In genomic region chr4:110640608-110641007, GRCh38 we compare ENCODE assay signal across 28 cellular contexts. TPM values are rescaled to one million over a fixed set of nuclear protein-coding genes. Genes with fewer than 3 reads are reported as not detected.
DNase-seq lines count a peak whose midpoint lies in the region; ATAC-seq, FAIRE-seq and TF ChIP-seq lines count a peak whose summit lies in the region.
"Had no signal": no experiment of that assay in that cellular context is flagged by ENCODE, and none has a peak within 500 bp of the region (broad histone marks: within the 10 kb centered on the region; RNA-seq: fewer than 3 reads in every experiment).

No MANE protein-coding gene starts in this region.

- H3K9me3 Mint-ChIP-seq in endodermal cell (no peaks in the 10 kb centered on the region), progenitor cell of endocrine pancreas (ENCODE audit: low read depth) (no peaks in the 10 kb centered on the region)

- DNase-seq in endodermal cell (no peak), HepG2 (ENCODE audit: low spot score) (peak; percentile 5), progenitor cell of endocrine pancreas (ENCODE audit: low spot score, unreplicated experiment) (no peak), HEK293T (ENCODE audit: extremely low spot score) (no peak)
- DNase-seq: activated CD4-positive, alpha-beta T cell treated with anti-CD3 and anti-CD28 coated beads, Interleukin-2, amount 50 U/mL, for 4 hours; activated T-cell treated with anti-CD3 and anti-CD28 coated beads, Interleukin-2, amount 50 U/mL, for 48 hours; cortex of kidney; DMS79; gastrocnemius medialis; GDM1; MM.1S; naive thymus-derived CD8-positive, alpha-beta T cell; NCI-H2029 treated with DMSO at 0.1 percent for 48 hours; NCI-H524 treated with DMSO at 0.1 percent for 48 hours; PC-3; small intestine; stimulated activated naive CD4-positive, alpha-beta T cell treated with Interleukin-2 at 50 U/mL for 16 hours had no signal

- no peaks in the 10 kb centered on the region for H3K79me2 ChIP-seq in HepG2 (ENCODE audit: insufficient read depth, low read length)

- no peak overlapping the region for H3K4me2 ChIP-seq in HepG2 (ENCODE audit: low read depth, low read length)

- peak overlapping the region; percentile 84 for H3K4me3 ChIP-seq in HUES6 (ENCODE audit: low read depth, low read length)
- H3K4me3 ChIP-seq in endodermal cell (ENCODE audit: low read length): peak overlapping the region; percentile 79
- H3K4me3 ChIP-seq in HepG2 (replicated peaks in 1 of 3; ENCODE audit: insufficient read depth in 1 of 3, low read depth in 2 of 3, low read length in 3 of 3): no peak overlapping the region
- H3K4me3 ChIP-seq: gastrocnemius medialis had no signal

- no peak overlapping the region for H2AFZ ChIP-seq in HepG2 (ENCODE audit: low read length)

- H3K36me3 ChIP-seq in HUES6 (ENCODE audit: control insufficient read depth, insufficient read depth, low read length) (no peaks in the 10 kb centered on the region), endodermal cell (ENCODE audit: control insufficient read depth, insufficient read depth, low read length) (no peaks in the 10 kb centered on the region), HepG2 (replicated peaks in 1 of 2; ENCODE audit: control insufficient read depth in 1 of 2, insufficient read depth in 2 of 2, low read length in 2 of 2) (no peaks in the 10 kb centered on the region)
- H3K36me3 ChIP-seq: gastrocnemius medialis had no signal

- H4K20me1 ChIP-seq in HepG2 (ENCODE audit: insufficient read depth, low read length): no peaks in the 10 kb centered on the region

- TF ChIP-seq POLR2A in HepG2 (IDR thresholded peaks at IDR 0.05; ENCODE audit: insufficient read depth in 1 of 2, low read depth in 2 of 2, low read length in 2 of 2): no peak

- H3K9me3 ChIP-seq in HUES6 (ENCODE audit: control insufficient read depth, insufficient read depth, low read depth, low read length) (no peaks in the 10 kb centered on the region), endodermal cell (ENCODE audit: control insufficient read depth, low read length) (no peaks in the 10 kb centered on the region), HepG2 (ENCODE audit: low read length) (no peaks in the 10 kb centered on the region)
- H3K9me3 ChIP-seq: gastrocnemius medialis had no signal

- peaks cover 86% of the 10 kb centered on the region for H3K27me3 Mint-ChIP-seq in endodermal cell (ENCODE audit: insufficient read depth)
- peaks cover 93% of the 10 kb centered on the region for H3K27me3 Mint-ChIP-seq in progenitor cell of endocrine pancreas

- TF ChIP-seq EP300 in HepG2 (IDR thresholded peaks at IDR 0.05; ENCODE audit: low read depth in 2 of 2, low read length in 2 of 2) (no peak), HepG2 (CRISPR knock-in tag; IDR thresholded peaks at IDR 0.05; ENCODE audit: borderline replicate concordance) (no peak)

- ATAC-seq in HepG2 (peak; percentile 71), HG02870 (IDR thresholded peaks at IDR 0.05; ENCODE audit: unreplicated experiment) (no peak), HG02970 (IDR thresholded peaks at IDR 0.05; ENCODE audit: low FRiP score, unreplicated experiment) (no peak), HG03571 (IDR thresholded peaks at IDR 0.05; ENCODE audit: unreplicated experiment) (no peak)
- ATAC-seq: activated CD4-positive, CD25-positive, alpha-beta regulatory T cell treated with anti-CD3 and anti-CD28 coated beads, Interleukin-2, amount 50 U/mL, for 24 hours; esophagus mucosa; gastrocnemius medialis; naive thymus-derived CD8-positive, alpha-beta T cell; PC-3 had no signal

- H3K9ac ChIP-seq in HUES6 (ENCODE audit: low read length) (no peak overlapping the region), endodermal cell (ENCODE audit: extremely low read depth, low read length, poor library complexity, severe bottlenecking) (no peak overlapping the region), HepG2 (ENCODE audit: insufficient read depth, low read depth, low read length) (no peak overlapping the region)

- no peak for TF ChIP-seq RAD21 in HepG2 (CRISPR knock-in tag; IDR thresholded peaks at IDR 0.05)

- POLR2A ChIA-PET in HepG2 (lab: Yijun Ruan, JAX): no interaction called here
- POLR2A ChIA-PET in HEK293T (lab: Yijun Ruan, JAX): no interaction called here

- H3K36me3 Mint-ChIP-seq in endodermal cell (ENCODE audit: low read depth) (no peaks in the 10 kb centered on the region), progenitor cell of endocrine pancreas (ENCODE audit: insufficient read depth) (no peaks in the 10 kb centered on the region)

- H3K27ac Mint-ChIP-seq in endodermal cell (no peak overlapping the region), progenitor cell of endocrine pancreas (no peak overlapping the region)
- H3K27ac Mint-ChIP-seq: naive thymus-derived CD8-positive, alpha-beta T cell had no signal

- TF ChIP-seq CTCF in endodermal cell (conservative IDR thresholded peaks at IDR 0.05): no peak
- no peak for TF ChIP-seq CTCF in HepG2 (CRISPR knock-in tag; IDR thresholded peaks at IDR 0.05)
- TF ChIP-seq CTCF in progenitor cell of endocrine pancreas (IDR thresholded peaks at IDR 0.05; ENCODE audit: unreplicated experiment): no peak

- H3K4me1 Mint-ChIP-seq in endodermal cell: peaks cover 48% of the 10 kb centered on the region
- peaks cover 36% of the 10 kb centered on the region for H3K4me1 Mint-ChIP-seq in progenitor cell of endocrine pancreas (ENCODE audit: low read depth)

- H3K27ac ChIP-seq in HUES6 (ENCODE audit: low read depth, low read length) (no peak overlapping the region), endodermal cell (ENCODE audit: low read depth, low read length) (no peak overlapping the region), HepG2 (ENCODE audit: extremely low read length, insufficient read depth, low read length) (no peak overlapping the region)
- H3K27ac ChIP-seq: gastrocnemius medialis had no signal

- CTCF ChIA-PET in HepG2 (lab: Yijun Ruan, JAX; ENCODE audit: low intra/inter-chr PET ratio, low total read pairs): no interaction called here
- CTCF ChIA-PET in HEK293T (lab: Yijun Ruan, JAX): no interaction called here

- WGBS in endodermal cell (ENCODE audit: insufficient coverage in 1 of 2, insufficient read length in 1 of 2), 2 experiments: 2 to 20% methylated on average over 1 to 9 of the region's 9 CpGs
- 11% methylated on average over 9 of the region's 9 CpGs for WGBS in HepG2 (ENCODE audit: low lambda C conversion rate)

- in situ Hi-C loops in HepG2 (cut with HindIII; ENCODE audit: extremely low pct_ligation_motif_present, low pct_unique_long_range_greater_than_20kb): no loop called here

- no peak for FAIRE-seq in HepG2 (lab: Jason Lieb, UNC)
- FAIRE-seq: A204.1, small intestine had no signal

- H3K27me3 ChIP-seq in HUES6 (ENCODE audit: control insufficient read depth, insufficient read depth, low read length) (peaks cover 77% of the 10 kb centered on the region), endodermal cell (ENCODE audit: control insufficient read depth, insufficient read depth, low read length, poor library complexity, severe bottlenecking) (peaks cover 88% of the 10 kb centered on the region), HepG2 (ENCODE audit: control insufficient read depth in 1 of 2, insufficient read depth in 2 of 2, low read length in 2 of 2) (peaks cover 0 to 68% of the 10 kb centered on the region in 2 experiments)

- peaks cover 57% of the 10 kb centered on the region for H3K4me1 ChIP-seq in HUES6 (ENCODE audit: control insufficient read depth, insufficient read depth, low read length)
- peaks cover 4% of the 10 kb centered on the region for H3K4me1 ChIP-seq in endodermal cell (ENCODE audit: control insufficient read depth, insufficient read depth, low read length)
- peaks cover 30% of the 10 kb centered on the region for H3K4me1 ChIP-seq in HepG2 (ENCODE audit: insufficient read depth, low read length)
- H3K4me1 ChIP-seq: gastrocnemius medialis had no signal

- no TSS peak for BruUV-seq in HepG2 (replicated peaks; lab: Mats Ljungman, UMichigan)

- peak overlapping the region; percentile 52 for H3K4me3 Mint-ChIP-seq in endodermal cell
- H3K4me3 Mint-ChIP-seq in progenitor cell of endocrine pancreas (ENCODE audit: low read depth): peak overlapping the region; percentile 27
- H3K4me3 Mint-ChIP-seq: naive thymus-derived CD8-positive, alpha-beta T cell had no signal

- intact Hi-C loops in HepG2 (cut with micrococcal nuclease; ENCODE audit: unreplicated experiment): no loop called here

TF ChIP-seq in HEK293T, 16 proteins besides CTCF, POLR2A, EP300 and RAD21 (continues in another document):
- no peak for TF ChIP-seq L3MBTL2 (conservative IDR thresholded peaks at IDR 0.05)
- no peak for TF ChIP-seq NFRKB (IDR thresholded peaks at IDR 0.05)
- no peak for TF ChIP-seq TARDBP (IDR thresholded peaks at IDR 0.05)
- TF ChIP-seq FOXK2 (IDR thresholded peaks at IDR 0.05): no peak
- TF ChIP-seq LEF1 (IDR thresholded peaks at IDR 0.05; ENCODE audit: borderline replicate concordance): no peak
- no peak for TF ChIP-seq ARNT (IDR thresholded peaks at IDR 0.05)
- no peak for TF ChIP-seq BHLHE40 (IDR thresholded peaks at IDR 0.05; ENCODE audit: borderline replicate concordance)
- no peak for TF ChIP-seq SUZ12 (IDR thresholded peaks at IDR 0.05)

RNA-seq across cellular contexts. Expression of gene PITX2, which starts 17.7 kb away (rescaled TPM):
- 10 to 100 TPM; 28.8 to 32.7 TPM for total RNA-seq in endodermal cell
- polyA plus RNA-seq in endodermal cell (2013, experiment 1 of 2): 27.2 TPM
- polyA plus RNA-seq in endodermal cell (2013, experiment 2 of 2): 34.7 TPM
- total RNA-seq in HepG2 (2016; rRNA removed; fragmentation: Illumina TruSeq; extraction: Trizol): not detected in 2 replicates
- not detected in 2 replicates for total RNA-seq in HepG2 (2016; cell fraction: cytosol; rRNA removed; fragmentation: Illumina TruSeq; extraction: Trizol; ENCODE audit: low read depth)
- total RNA-seq in HepG2 (2016; cell fraction: insoluble cytoplasmic fraction; rRNA removed; fragmentation: Illumina TruSeq; extraction: Trizol): not detected in 2 replicates
- total RNA-seq in HepG2 (2016; cell fraction: membrane; rRNA removed; fragmentation: Illumina TruSeq; extraction: Trizol): not detected in 2 replicates
- total RNA-seq in HepG2 (2016; cell fraction: nucleus; rRNA removed; fragmentation: Illumina TruSeq; extraction: Trizol): not detected in 2 replicates
- polyA plus RNA-seq in HepG2 (2011; rRNA removed): not detected in 2 replicates
- not detected in 2 replicates for polyA plus RNA-seq in HepG2 (2011; cell fraction: cytosol; rRNA removed)
- polyA plus RNA-seq in HepG2 (2011; cell fraction: nucleus; rRNA removed): not detected in 2 replicates
- not detected in 2 replicates for polyA plus RNA-seq in HepG2 (2012)
- not detected in 2 replicates for polyA plus RNA-seq in HepG2 (2016; cell fraction: cytosol; fragmentation: Illumina TruSeq; extraction: Trizol; ENCODE audit: low read depth)
- polyA plus RNA-seq in HepG2 (2016; cell fraction: insoluble cytoplasmic fraction; fragmentation: Illumina TruSeq; extraction: Trizol; ENCODE audit: low read depth): not detected in 2 replicates
- not detected in 2 replicates for polyA plus RNA-seq in HepG2 (2016; cell fraction: membrane; fragmentation: Illumina TruSeq; extraction: Trizol; ENCODE audit: low read depth)
- polyA plus RNA-seq in HepG2 (2016; cell fraction: nucleus; fragmentation: Illumina TruSeq; extraction: Trizol; ENCODE audit: insufficient read depth, low read depth): not detected in 2 replicates
- polyA minus RNA-seq in HepG2 (2011; rRNA and poly(A)+ RNA removed; ENCODE audit: low replicate concordance): 7.3 TPM in 1 of 2 replicates, not detected in the other
- not detected in 2 replicates for polyA minus RNA-seq in HepG2 (2011; cell fraction: cytosol; rRNA and poly(A)+ RNA removed)
- not detected in 2 replicates for polyA minus RNA-seq in HepG2 (2011; cell fraction: nucleus; rRNA and poly(A)+ RNA removed)
- 5.3 and 7.4 TPM in 2 replicates for total RNA-seq in progenitor cell of endocrine pancreas
- total RNA-seq: naive thymus-derived CD8-positive, alpha-beta T cell; osteocyte; T-helper 1 cell treated with Interleukin-12 subunit alpha and Interleukin-12 subunit beta and Interleukin-4 antibody, amounts not matched to agents 30 ng/mL and 1 ng/mL, for 36 hours; temporal lobe; ureter had no signal
- polyA plus RNA-seq: naive thymus-derived CD8-positive, alpha-beta T cell had no signal

Comparison
In these comparisons a context has a peak if more than half of its experiments do, and no peak if none do; other contexts are left out.
1. H3K4me3 ChIP-seq: peak in HUES6 (single experiment) and endodermal cell (single experiment); none in HepG2 (0 of 3).